ENCODE assay signal across 12 cellular contexts in the genomic region with DNA sequence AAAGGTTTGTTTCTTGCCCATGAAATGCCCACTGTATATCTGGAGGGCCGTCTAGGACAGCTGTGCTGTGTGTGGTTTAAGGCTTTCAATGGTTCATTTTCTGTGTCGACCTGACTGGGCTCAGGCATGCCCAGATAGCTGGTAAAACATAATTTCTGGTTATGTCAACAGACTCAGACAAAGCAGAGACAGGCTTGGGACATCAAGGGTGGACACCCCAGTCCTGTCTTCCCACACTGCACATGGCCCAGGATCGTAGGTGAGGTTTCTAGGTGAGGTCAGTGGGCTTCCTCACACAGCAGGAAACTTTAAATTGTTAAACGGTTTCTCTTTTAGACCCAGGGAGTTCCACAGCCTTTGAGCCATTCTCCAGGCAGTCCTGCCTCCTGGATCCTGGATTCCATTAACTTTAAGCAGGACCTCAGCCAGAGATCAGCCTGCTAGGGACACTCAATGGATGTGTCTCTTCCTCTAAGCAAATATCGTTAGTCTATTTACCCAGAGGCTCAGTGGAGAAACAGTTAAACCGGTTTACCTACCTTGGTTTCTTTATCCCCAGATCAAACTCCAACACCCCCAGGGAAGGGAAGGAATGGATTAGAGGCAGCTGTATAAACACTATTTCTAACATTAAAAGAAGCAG.
DNase-seq lines count a peak whose midpoint lies in the region; FAIRE-seq and TF ChIP-seq lines count a peak whose summit lies in the region.
"Had no signal": no experiment of that assay in that cellular context is flagged by ENCODE, and none has a peak within 500 bp of the region (broad histone marks: within the 10 kb centered on the region; RNA-seq: fewer than 3 reads in every experiment).

No MANE protein-coding gene starts in this region.

- no peaks in the 10 kb centered on the region for H3K79me2 ChIP-seq in keratinocyte (ENCODE audit: control insufficient read depth, insufficient read depth, low read length)

- H3K27me3 ChIP-seq in keratinocyte (ENCODE audit: control insufficient read depth, extremely low read depth, insufficient read depth, low read length), result no peaks in the 10 kb centered on the region
- H3K27me3 ChIP-seq: ascending aorta had no signal

- no peak for TF ChIP-seq CTCF in VCaP (conservative IDR thresholded peaks at IDR 0.05)
- no peak for TF ChIP-seq CTCF in keratinocyte (optimal IDR thresholded peaks at IDR 0.05 in 1 of 3, IDR thresholded peaks at IDR 0.05 in 1 of 3, conservative IDR thresholded peaks at IDR 0.05 in 1 of 3; ENCODE audit: extremely low read depth in 1 of 3, insufficient read depth in 2 of 3, low read length in 3 of 3)

- peak; percentile 87 for FAIRE-seq in keratinocyte (lab: Jason Lieb, UNC)

- H3K9ac ChIP-seq in keratinocyte (ENCODE audit: control insufficient read depth, extremely low read depth, insufficient read depth, low read length), result no peak overlapping the region

- H3K9me3 ChIP-seq in keratinocyte (ENCODE audit: control insufficient read depth, low read depth, low read length), result no peaks in the 10 kb centered on the region
- H3K9me3 ChIP-seq: ascending aorta had no signal

- H3K27ac ChIP-seq in VCaP, result peak overlapping the region; percentile 99
- no peak overlapping the region for H3K27ac ChIP-seq in keratinocyte (ENCODE audit: control insufficient read depth, insufficient read depth, low read length)
- H3K27ac ChIP-seq: ascending aorta had no signal

- peak; percentile 50 for DNase-seq in DMS153 treated with DMSO at 0.1 percent for 48 hours (lab: John Stamatoyannopoulos, UW; ENCODE audit: unreplicated experiment)
- DNase-seq in NCI-H1417 treated with DMSO at 0.1 percent for 48 hours (lab: John Stamatoyannopoulos, UW), result peak; percentile 55
- no peak for DNase-seq in keratinocyte (ENCODE audit: low read depth, low spot score)
- DNase-seq in NCI-H2227 treated with DMSO at 0.1 percent for 48 hours (lab: John Stamatoyannopoulos, UW), result no peak
- no peak for DNase-seq in RKO (ENCODE audit: low spot score)
- no peak for DNase-seq in effector CD4-positive, alpha-beta T cell
- DNase-seq in AG08396 (ENCODE audit: low spot score), result no peak
- DNase-seq: activated CD4-positive, alpha-beta memory T cell treated with anti-CD3 and anti-CD28 coated beads, Interleukin-2, amount 10 ng/mL, durations not matched to agents 7 days and 5 days; Right ventricle myocardium superior had no signal

- peak overlapping the region; percentile 63 for H3K4me2 ChIP-seq in keratinocyte (ENCODE audit: control insufficient read depth, extremely low read depth, insufficient read depth, low read depth, low read length)

- H3K4me3 ChIP-seq in keratinocyte (ENCODE audit: control insufficient read depth in 2 of 3, extremely low read depth in 1 of 3, insufficient read depth in 2 of 3, low read depth in 1 of 3, low read length in 3 of 3), result peak overlapping the region in 2 of 3 experiments; percentile 26 to 30
- H3K4me3 ChIP-seq: ascending aorta, skin epidermis had no signal

- H4K20me1 ChIP-seq in keratinocyte (ENCODE audit: control insufficient read depth, extremely low read depth, insufficient read depth, low read length), result no peaks in the 10 kb centered on the region

- H3K9me1 ChIP-seq in keratinocyte (ENCODE audit: control insufficient read depth, extremely low read depth, insufficient read depth, low read length), result no peaks in the 10 kb centered on the region

- H2AFZ ChIP-seq in keratinocyte (ENCODE audit: control insufficient read depth, low read length), result peak overlapping the region; percentile 53

- dilution Hi-C loops in keratinocyte (cut with MboI; ENCODE audit: extremely low pct_ligation_motif_present, low sequenced_read_pairs), result no loop called here

- peaks cover 7% of the 10 kb centered on the region for H3K4me1 ChIP-seq in keratinocyte (ENCODE audit: control insufficient read depth, extremely low read depth, insufficient read depth, low read length)

- no peaks in the 10 kb centered on the region for H3K36me3 ChIP-seq in keratinocyte (ENCODE audit: control insufficient read depth in 2 of 2, extremely low read depth in 1 of 2, insufficient read depth in 2 of 2, low read length in 2 of 2)
- H3K36me3 ChIP-seq: ascending aorta had no signal

Comparison
In these comparisons a context has a peak if more than half of its experiments do, and no peak if none do; other contexts are left out.
1. DNase-seq: peak in DMS153 treated with DMSO at 0.1 percent for 48 hours (single experiment) and NCI-H1417 treated with DMSO at 0.1 percent for 48 hours (single experiment); none in keratinocyte (single experiment), NCI-H2227 treated with DMSO at 0.1 percent for 48 hours (single experiment), RKO (single experiment), effector CD4-positive, alpha-beta T cell (single experiment) and AG08396 (single experiment).